8 cellular contexts compared by ENCODE assay signal in the genomic region with DNA sequence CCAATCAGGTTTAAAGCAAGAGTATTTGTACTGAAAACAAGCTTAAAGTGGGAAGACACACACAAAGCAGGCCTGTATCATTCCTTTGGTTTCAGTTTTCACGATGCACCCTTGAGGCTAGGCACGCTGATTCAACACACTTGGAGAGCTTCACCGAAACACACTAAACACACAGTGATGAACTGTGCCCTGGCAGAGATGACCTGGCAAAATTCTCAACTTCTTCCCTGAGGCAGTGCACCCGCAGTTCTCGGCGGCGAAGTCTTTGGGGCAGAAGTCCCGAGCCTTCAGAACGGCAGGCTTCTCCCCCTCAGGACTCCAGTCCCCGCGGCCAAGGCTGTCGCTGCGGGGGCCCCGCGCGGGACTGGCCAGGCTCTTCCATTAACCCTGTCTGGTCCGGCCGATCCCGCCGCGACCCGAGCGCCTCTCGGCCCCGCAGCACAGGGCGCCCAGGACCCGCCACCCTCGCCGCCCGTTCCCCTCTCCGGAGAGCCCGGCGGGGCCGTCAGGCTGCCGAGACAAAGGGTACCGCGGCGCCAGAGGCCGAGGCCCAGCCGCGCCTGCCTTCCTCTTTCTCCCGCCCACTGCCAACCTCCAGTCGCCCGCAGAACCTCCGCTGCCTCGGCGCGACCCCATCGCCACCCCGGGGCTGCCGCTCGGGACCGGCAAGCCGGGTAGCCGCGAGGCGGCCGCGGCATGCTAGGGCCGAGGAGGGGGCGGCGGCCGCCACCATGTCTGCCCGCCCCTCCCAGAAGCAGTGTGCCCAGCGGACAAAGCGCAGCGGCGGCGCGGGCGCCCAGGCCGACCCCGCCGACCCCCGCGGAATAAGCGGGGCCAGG.
DNase-seq lines count a peak whose midpoint lies in the region; ATAC-seq and TF ChIP-seq lines count a peak whose summit lies in the region.

No MANE protein-coding gene starts in this region.

- H3K36me3 ChIP-seq in BLaER1 (peaks cover 18% of the 10 kb centered on the region), neuron (ENCODE audit: insufficient read depth, low read length) (peaks cover 32% of the 10 kb centered on the region)

- H3K9me3 ChIP-seq in BLaER1 = no peaks in the 10 kb centered on the region
- H3K9me3 ChIP-seq in neuron (ENCODE audit: low read length) = no peaks in the 10 kb centered on the region

- peak overlapping the region; percentile 88 for H3K4me2 ChIP-seq in BLaER1

- H3K4me1 ChIP-seq in BLaER1 = peaks cover 57% of the 10 kb centered on the region
- H3K4me1 ChIP-seq in neuron (ENCODE audit: insufficient read depth, low read length) = peaks cover 42% of the 10 kb centered on the region

- H2AFZ ChIP-seq in neuron (ENCODE audit: low read depth, low read length) = peak overlapping the region; percentile 96

- H3K4me3 ChIP-seq in BLaER1 (peak overlapping the region; percentile 77), foreskin fibroblast (ENCODE audit: low read depth in 1 of 2, low read length in 2 of 2) (peak overlapping the region; percentile 97), neuron (ENCODE audit: low read length) (peak overlapping the region; percentile 93)

- H4K20me1 ChIP-seq in BLaER1 = peaks cover 42% of the 10 kb centered on the region

- no peak for TF ChIP-seq CTCF in foreskin fibroblast (IDR thresholded peaks at IDR 0.05; ENCODE audit: low read depth, low read length)

- peak overlapping the region; percentile 98 for H3K9ac ChIP-seq in BLaER1

- DNase-seq in RKO (ENCODE audit: low spot score) (peak; percentile 86), activated gamma-delta T cell treated with Interleukin-2 at 50 U/mL for 16 hours (peak; percentile 38), foreskin fibroblast (peak; percentile 78 to 84), stromal cell of bone marrow (ENCODE audit: low read depth) (peak; percentile 85)

- ATAC-seq in GM19043 (IDR thresholded peaks at IDR 0.05; ENCODE audit: low read depth, unreplicated experiment) (peak; percentile 26), HG03432 (IDR thresholded peaks at IDR 0.05; ENCODE audit: unreplicated experiment) (peak; percentile 29)

- no peaks in the 10 kb centered on the region for H3K27me3 ChIP-seq in BLaER1
- no peaks in the 10 kb centered on the region for H3K27me3 ChIP-seq in neuron (ENCODE audit: insufficient read depth, low read length)

- H3K27ac ChIP-seq in BLaER1 = peak overlapping the region; percentile 100

Comparison
In these comparisons a context has a peak if more than half of its experiments do, and no peak if none do; other contexts are left out.
1. Peak in every context shown above with its lines: DNase-seq, ATAC-seq, H3K4me3 ChIP-seq and H3K27ac ChIP-seq.